In the genomic region with DNA sequence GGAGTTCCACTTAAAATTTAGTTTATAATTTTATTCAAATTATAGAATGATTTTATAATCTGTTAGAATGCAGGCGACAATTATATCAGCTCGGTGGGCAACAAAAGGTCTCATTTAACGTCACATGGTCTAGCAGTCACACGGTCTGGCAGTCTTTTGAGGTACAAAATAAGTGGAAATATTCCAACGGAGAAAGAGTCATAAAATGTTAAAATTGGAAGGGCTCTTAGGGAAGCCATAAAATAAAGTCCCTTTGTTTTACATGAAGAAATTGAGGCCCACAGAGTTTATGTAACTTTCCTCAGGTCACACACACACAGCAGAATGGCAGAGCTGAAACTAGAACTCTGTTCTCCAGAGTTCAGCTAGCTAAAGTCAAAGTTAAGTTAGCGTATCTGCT, we compare ENCODE assay signal across 25 cellular contexts.
"Had no signal": no experiment of that assay in that cellular context is flagged by ENCODE, and none has a peak within 500 bp of the region (broad histone marks: within the 10 kb centered on the region; RNA-seq: fewer than 3 reads in every experiment).

No MANE protein-coding gene starts in this region.

- H3K4me1 ChIP-seq: colonic mucosa, esophagus muscularis mucosa, esophagus squamous epithelium, foreskin keratinocyte, gastrocnemius medialis, gastroesophageal sphincter, heart left ventricle, heart right ventricle had no signal

- H3K9me3 ChIP-seq: colonic mucosa, esophagus muscularis mucosa, esophagus squamous epithelium, gastrocnemius medialis, gastroesophageal sphincter, heart left ventricle, heart right ventricle had no signal

- H3K27me3 ChIP-seq: colonic mucosa, dorsolateral prefrontal cortex, esophagus muscularis mucosa, esophagus squamous epithelium, foreskin keratinocyte, gastrocnemius medialis, gastroesophageal sphincter, heart left ventricle, heart right ventricle had no signal

- H3K27ac Mint-ChIP-seq: dendritic cell treated with granulocyte-macrophage colony-stimulating factor and Interleukin-4, amounts not matched to agents 40 ng/mL and 50 ng/mL, for 4 days; effector memory CD8-positive, alpha-beta T cell; endodermal cell had no signal

- H3K27me3 Mint-ChIP-seq: dendritic cell treated with granulocyte-macrophage colony-stimulating factor and Interleukin-4, amounts not matched to agents 40 ng/mL and 50 ng/mL, for 4 days; effector memory CD8-positive, alpha-beta T cell had no signal

- H3K27ac ChIP-seq: colonic mucosa, coronary artery, dorsolateral prefrontal cortex, epithelial cell of prostate, esophagus muscularis mucosa, esophagus squamous epithelium, foreskin keratinocyte, gastrocnemius medialis, gastroesophageal sphincter, heart left ventricle, heart right ventricle had no signal

- H3K36me3 ChIP-seq: colonic mucosa had no signal

- H3K4me1 Mint-ChIP-seq: endodermal cell had no signal

- H3K4me3 Mint-ChIP-seq: dendritic cell treated with granulocyte-macrophage colony-stimulating factor and Interleukin-4, amounts not matched to agents 40 ng/mL and 50 ng/mL, for 4 days; effector memory CD8-positive, alpha-beta T cell; endodermal cell had no signal

- ATAC-seq: effector memory CD8-positive, alpha-beta T cell; esophagus mucosa; foreskin keratinocyte; gastrocnemius medialis; gastroesophageal sphincter; heart left ventricle; heart right ventricle had no signal

- H3K9me3 Mint-ChIP-seq: dendritic cell treated with granulocyte-macrophage colony-stimulating factor and Interleukin-4, amounts not matched to agents 40 ng/mL and 50 ng/mL, for 4 days; effector memory CD8-positive, alpha-beta T cell; endodermal cell had no signal

- DNase-seq: colonic mucosa; cortex of kidney; dermis blood vessel endothelial cell; dorsolateral prefrontal cortex; effector CD4-positive, alpha-beta T cell; effector CD8-positive, alpha-beta T cell; effector memory CD4-positive, alpha-beta T cell; effector memory CD8-positive, alpha-beta T cell; endodermal cell; erythroblast; esophagus squamous epithelium; foreskin fibroblast; foreskin keratinocyte; foreskin melanocyte; gastrocnemius medialis; glutamatergic neuron; head of caudate nucleus; heart left ventricle; heart right ventricle had no signal

- H3K4me3 ChIP-seq: colonic mucosa, coronary artery, dorsolateral prefrontal cortex, esophagus muscularis mucosa, esophagus squamous epithelium, gastrocnemius medialis, gastroesophageal sphincter, heart left ventricle, heart right ventricle had no signal
